Comparison of ENCODE assay signal across 24 cellular contexts in genomic region chr16:26344976-26345375, GRCh38.
"Had no signal": no experiment of that assay in that cellular context is flagged by ENCODE, and none has a peak within 500 bp of the region (broad histone marks: within the 10 kb centered on the region; RNA-seq: fewer than 3 reads in every experiment).

No MANE protein-coding gene starts in this region.

- H3K27me3 ChIP-seq: neutrophil, stomach, testis had no signal

- H3K4me1 Mint-ChIP-seq: immature natural killer cell, natural killer cell, neural crest cell had no signal

- H3K9me3 Mint-ChIP-seq: neural crest cell, type B pancreatic cell had no signal

- H3K4me1 ChIP-seq: lower lobe of right lung, parathyroid adenoma, stomach, testis, tibial artery had no signal

- H3K27ac Mint-ChIP-seq: immature natural killer cell, natural killer cell, progenitor cell of endocrine pancreas, type B pancreatic cell had no signal

- ATAC-seq: left ventricle myocardium superior, natural killer cell, sciatic nerve had no signal

- H3K36me3 Mint-ChIP-seq: immature natural killer cell, natural killer cell, type B pancreatic cell had no signal

- H3K27ac ChIP-seq: coronary artery, lower lobe of right lung, neutrophil, parathyroid adenoma, stomach, testis, tibial artery had no signal

- DNase-seq: dermis blood vessel endothelial cell; effector memory CD4-positive, alpha-beta T cell; erythroblast; hypothalamus; immature natural killer cell; left ventricle myocardium superior; lower lobe of right lung; natural killer cell; stimulated activated CD4-positive, alpha-beta T cell treated with anti-CD3 and anti-CD28 coated beads, Interleukin-12 subunit alpha, Interleukin-12 subunit beta, amount 100 ng/mL, for 4 hours; stimulated activated CD4-positive, alpha-beta T cell treated with anti-CD3 and anti-CD28 coated beads, Interleukin-1b, Interleukin-23, amount 100 ng/mL, for 48 hours; stimulated activated CD4-positive, alpha-beta T cell treated with anti-CD3 and anti-CD28 coated beads, Interleukin-4, amount 100 ng/mL, for 1 hour; stimulated activated CD8-positive, alpha-beta memory T cell treated with anti-CD3 and anti-CD28 coated beads, Interleukin-4, amount 100 ng/mL, for 48 hours; stimulated activated naive CD4-positive, alpha-beta T cell treated with Interleukin-2 at 50 U/mL for 16 hours; stomach; testis; tibial artery had no signal

- H3K36me3 ChIP-seq: lower lobe of right lung, neutrophil, stomach, tibial artery had no signal

- H3K4me3 ChIP-seq: coronary artery, lower lobe of right lung, smooth muscle cell, stomach, testis, tibial artery had no signal

- H3K4me3 Mint-ChIP-seq: immature natural killer cell, natural killer cell, neural crest cell, type B pancreatic cell had no signal

- H3K9me3 ChIP-seq: lower lobe of right lung, neutrophil, stomach, testis, tibial artery had no signal
